In genomic region chr18:48711651-48712486, GRCh38 we compare ENCODE assay signal across 8 cellular contexts.
DNase-seq lines count a peak whose midpoint lies in the region; ATAC-seq, FAIRE-seq and TF ChIP-seq lines count a peak whose summit lies in the region.

No MANE protein-coding gene starts in this region.

- H3K9me2 ChIP-seq in SK-N-SH = no peaks in the 10 kb centered on the region

- H2AFZ ChIP-seq in SK-N-SH (ENCODE audit: low read depth) (no peak overlapping the region), fibroblast of lung (ENCODE audit: low read length) (no peak overlapping the region), neuronal stem cell (ENCODE audit: low read length) (no peak overlapping the region)

- TF ChIP-seq POLR2A in H54 (IDR thresholded peaks at IDR 0.05; ENCODE audit: low read depth, low read length) (no peak), lower leg skin (IDR thresholded peaks at IDR 0.05) (no peak)

- H3K9ac ChIP-seq in SK-N-SH = no peak overlapping the region
- H3K9ac ChIP-seq in fibroblast of lung (ENCODE audit: insufficient read depth, low read length) = no peak overlapping the region
- no peak overlapping the region for H3K9ac ChIP-seq in neuronal stem cell (ENCODE audit: low read depth, low read length, poor library complexity)

- TF ChIP-seq EP300 in SK-N-SH (IDR thresholded peaks at IDR 0.05; ENCODE audit: borderline replicate concordance in 1 of 2, low read depth in 1 of 2, low read length in 1 of 2) = no peak

- no peak for FAIRE-seq in D721Med (lab: Jason Lieb, UNC)
- FAIRE-seq in H54 (lab: Jason Lieb, UNC) = no peak

- intact Hi-C loops in lower leg skin (cut with DNase I; ENCODE audit: low total_unique reads) = no loop called here

- POLR2A ChIA-PET in SK-N-SH (lab: Yijun Ruan, JAX) = no interaction called here

- H2BK12ac ChIP-seq in neuronal stem cell (ENCODE audit: low read length) = no peak overlapping the region

- DNase-seq in D721Med (ENCODE audit: insufficient read length, low spot score) (no peak), H54 (ENCODE audit: insufficient read length, low spot score) (peak; percentile 34), SK-N-SH (peak; percentile 85), fibroblast of lung (ENCODE audit: low read depth in 2 of 2) (peak; percentile 41 to 63), neuronal stem cell (ENCODE audit: low spot score) (peak; percentile 33), activated gamma-delta T cell (lab: John Stamatoyannopoulos, UW) (no peak), lower leg skin (ENCODE audit: low spot score in 2 of 2) (no peak)

- no peak overlapping the region for H3K4me2 ChIP-seq in SK-N-SH
- H3K4me2 ChIP-seq in fibroblast of lung (ENCODE audit: extremely low read depth, insufficient read depth, low read length) = no peak overlapping the region
- H3K4me2 ChIP-seq in neuronal stem cell (ENCODE audit: insufficient read depth, low read length, poor library complexity, severe bottlenecking) = no peak overlapping the region

- peaks cover 2% of the 10 kb centered on the region for H3K79me1 ChIP-seq in neuronal stem cell (ENCODE audit: low read depth, low read length)

- 88% methylated on average over 14 of the region's 15 CpGs for WGBS in SK-N-SH (ENCODE audit: low lambda C conversion rate)
- WGBS in neuronal stem cell (ENCODE audit: extremely low coverage in 2 of 2, insufficient read length in 2 of 2, insufficient replicate concordance in 1 of 2), 2 donors = no CpG with 5 or more reads among the region's 15 CpGs
- WGBS in lower leg skin, 2 donors = 72 to 74% methylated on average over 15 of the region's 15 CpGs

- no peak overlapping the region for H2BK5ac ChIP-seq in neuronal stem cell (ENCODE audit: low read length)

- no peak overlapping the region for H4K91ac ChIP-seq in neuronal stem cell (ENCODE audit: low read depth, low read length, poor library complexity)

- peaks cover 0 to 29% of the 10 kb centered on the region in 2 experiments; a peak in 2 of 4 replicates for H3K4me1 ChIP-seq in SK-N-SH (ENCODE audit: control insufficient read depth in 1 of 2, insufficient read depth in 2 of 2, low read depth in 1 of 2, low read length in 1 of 2)
- H3K4me1 ChIP-seq in fibroblast of lung (ENCODE audit: control insufficient read depth, extremely low read depth, insufficient read depth, low read length) = no peaks in the 10 kb centered on the region
- H3K4me1 ChIP-seq in neuronal stem cell (ENCODE audit: control insufficient read depth in 2 of 2, insufficient read depth in 1 of 2, low read depth in 1 of 2, low read length in 2 of 2) = peaks cover 16 to 24% of the 10 kb centered on the region in 2 donors

- no peak overlapping the region for H2AK5ac ChIP-seq in neuronal stem cell (ENCODE audit: low read depth, low read length)

- CTCF ChIA-PET in SK-N-SH (lab: Yijun Ruan, JAX) = interaction anchor here (0.6 to 2.9 kb wide), 39 partner anchors 9 to 527 kb away, joined by 3 to 13 read pairs (median 4); no protein-coding TSS in a partner anchor

- TF ChIP-seq CTCF in D721Med (IDR thresholded peaks at IDR 0.05; ENCODE audit: insufficient read depth, missing control alignments) (peak; percentile 8), SK-N-SH (IDR thresholded peaks at IDR 0.05) (peak; percentile 64), fibroblast of lung (conservative IDR thresholded peaks at IDR 0.05 in 1 of 2, IDR thresholded peaks at IDR 0.05 in 1 of 2; ENCODE audit: low read depth in 1 of 2, low read length in 2 of 2) (peak; percentile 66), lower leg skin (IDR thresholded peaks at IDR 0.05) (no peak)

- H3K4me3 ChIP-seq in SK-N-SH (ENCODE audit: low read depth in 2 of 2, low read length in 1 of 2) (no peak overlapping the region), fibroblast of lung (replicated peaks in 1 of 4; ENCODE audit: control extremely low read depth in 1 of 4, insufficient read depth in 1 of 4, low read depth in 3 of 4, low read length in 4 of 4) (no peak overlapping the region), neuronal stem cell (ENCODE audit: low read length in 2 of 2) (no peak overlapping the region), lower leg skin (ENCODE audit: low read depth, poor library complexity, severe bottlenecking) (no peak overlapping the region)

- no peak overlapping the region for H3K14ac ChIP-seq in neuronal stem cell (ENCODE audit: low read length)

- H3K9me3 ChIP-seq in SK-N-SH (no peaks in the 10 kb centered on the region), fibroblast of lung (ENCODE audit: control insufficient read depth, insufficient read depth, low read depth, low read length) (no peaks in the 10 kb centered on the region), neuronal stem cell (replicated peaks in 1 of 2; ENCODE audit: control insufficient read depth in 2 of 2, insufficient read depth in 1 of 2, low read depth in 1 of 2, low read length in 2 of 2) (no peaks in the 10 kb centered on the region)

- peak; percentile 91 for TF ChIP-seq RAD21 in SK-N-SH (IDR thresholded peaks at IDR 0.05; ENCODE audit: low read length)

- H3K27ac ChIP-seq in SK-N-SH (ENCODE audit: low read depth in 2 of 2, low read length in 1 of 2) = no peak overlapping the region
- H3K27ac ChIP-seq in fibroblast of lung (ENCODE audit: insufficient read depth, low read length) = no peak overlapping the region
- no peak overlapping the region for H3K27ac ChIP-seq in neuronal stem cell (replicated peaks; ENCODE audit: low read length)

- peak overlapping the region; percentile 11 for H3K18ac ChIP-seq in neuronal stem cell (ENCODE audit: low read length)

- peaks cover 10% of the 10 kb centered on the region; the same call in 1 of the 2 replicates for H4K20me1 ChIP-seq in SK-N-SH (ENCODE audit: insufficient read depth)
- H4K20me1 ChIP-seq in fibroblast of lung (ENCODE audit: control insufficient read depth, extremely low read depth, insufficient read depth, low read length) = no peaks in the 10 kb centered on the region

- ATAC-seq in HG02973 (IDR thresholded peaks at IDR 0.05; ENCODE audit: unreplicated experiment) = no peak

- no peak overlapping the region for H4K8ac ChIP-seq in neuronal stem cell (ENCODE audit: low read depth, low read length)

- no peak overlapping the region for H3K23ac ChIP-seq in neuronal stem cell (ENCODE audit: low read depth, low read length, poor library complexity)

- H3K36me3 ChIP-seq in SK-N-SH (replicated peaks in 1 of 2; ENCODE audit: control insufficient read depth in 1 of 2, insufficient read depth in 2 of 2, low read length in 1 of 2) = peaks cover 9 to 31% of the 10 kb centered on the region in 2 experiments
- peaks cover 7% of the 10 kb centered on the region for H3K36me3 ChIP-seq in fibroblast of lung (ENCODE audit: control insufficient read depth, insufficient read depth, low read length)
- no peaks in the 10 kb centered on the region for H3K36me3 ChIP-seq in neuronal stem cell (replicated peaks in 1 of 2; ENCODE audit: control insufficient read depth in 2 of 2, insufficient read depth in 2 of 2, low read length in 2 of 2)

- H2BK15ac ChIP-seq in neuronal stem cell (ENCODE audit: low read length) = no peak overlapping the region

- H2BK120ac ChIP-seq in neuronal stem cell (ENCODE audit: low read depth, low read length) = no peak overlapping the region

- H3F3A ChIP-seq in SK-N-SH (replicated peaks; ENCODE audit: insufficient read depth) = no peaks in the 10 kb centered on the region

- no peak overlapping the region for H3K4ac ChIP-seq in neuronal stem cell (ENCODE audit: low read length)

- peaks cover 44% of the 10 kb centered on the region; the same call in 1 of the 2 replicates for H3K79me2 ChIP-seq in SK-N-SH (ENCODE audit: insufficient read depth)
- no peaks in the 10 kb centered on the region for H3K79me2 ChIP-seq in fibroblast of lung (ENCODE audit: control insufficient read depth, insufficient read depth, low read length)

- H3K27me3 ChIP-seq in SK-N-SH (ENCODE audit: insufficient read depth) (no peaks in the 10 kb centered on the region), fibroblast of lung (ENCODE audit: control insufficient read depth, insufficient read depth, low read length) (no peaks in the 10 kb centered on the region), neuronal stem cell (ENCODE audit: control insufficient read depth in 3 of 3, insufficient read depth in 3 of 3, low read depth in 1 of 3, low read length in 3 of 3) (no peaks in the 10 kb centered on the region)

TF ChIP-seq in SK-N-SH, 30 proteins besides CTCF, POLR2A, EP300 and RAD21:
- peak; percentile 80 for TF ChIP-seq MXI1 (IDR thresholded peaks at IDR 0.05; ENCODE audit: low read depth, low read length)
- TF ChIP-seq SMC3 (IDR thresholded peaks at IDR 0.05; ENCODE audit: low read depth, low read length) = peak; percentile 88
- TF ChIP-seq GABPA (IDR thresholded peaks at IDR 0.05; ENCODE audit: low read depth) = no peak

Comparison
In these comparisons a context has a peak if more than half of its experiments do, and no peak if none do; other contexts are left out.
1. DNase-seq: peak in H54 (single experiment), SK-N-SH (single experiment), fibroblast of lung (2 of 2) and neuronal stem cell (single experiment); none in D721Med (single experiment), activated gamma-delta T cell (single experiment) and lower leg skin (0 of 2).
2. CTCF ChIP-seq: peak in D721Med (single experiment), SK-N-SH (single experiment) and fibroblast of lung (2 of 2); none in lower leg skin (0 of 3).